22 cellular contexts compared by ENCODE assay signal in the genomic region with DNA sequence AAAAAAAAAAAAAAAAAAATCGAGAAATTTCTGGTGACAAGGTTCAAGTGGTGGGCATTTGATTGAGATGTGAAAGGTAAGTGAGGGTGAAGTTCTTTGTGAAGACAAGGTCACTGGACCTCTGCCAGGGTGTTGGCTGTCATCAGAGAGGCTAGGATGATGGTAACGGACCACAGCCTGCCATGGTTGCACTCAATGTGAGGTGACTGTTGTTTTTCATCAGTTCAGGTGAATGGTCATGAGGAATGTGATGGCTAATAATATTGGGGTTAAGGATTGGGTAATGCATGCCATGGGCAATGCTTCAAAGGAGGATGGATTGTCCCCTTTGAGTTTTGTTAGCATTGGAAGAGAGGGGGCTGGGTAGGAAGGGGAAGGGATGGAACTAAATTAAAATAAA. TPM values are rescaled to one million over a fixed set of nuclear protein-coding genes. Genes with fewer than 3 reads are reported as not detected.
"Had no signal": no experiment of that assay in that cellular context is flagged by ENCODE, and none has a peak within 500 bp of the region (broad histone marks: within the 10 kb centered on the region; RNA-seq: fewer than 3 reads in every experiment).

No MANE protein-coding gene starts in this region.

- H3K4me3 ChIP-seq: ascending aorta, cardiac muscle cell had no signal

- H3K36me3 ChIP-seq: ascending aorta, cardiac muscle cell had no signal

- H3K27ac ChIP-seq: ascending aorta, cardiac muscle cell had no signal

- ATAC-seq: T-helper 17 cell had no signal

- H3K9me3 ChIP-seq: ascending aorta had no signal

- DNase-seq: activated B cell treated with CpG ODN at 0.5 μM for 24 hours; activated CD4-positive, alpha-beta T cell treated with anti-CD3 and anti-CD28 coated beads for 1 hour; activated CD4-positive, alpha-beta T cell treated with anti-CD3 and anti-CD28 coated beads, Interleukin-2, amount 10 ng/mL, durations not matched to agents 24 days and 14 days; activated CD4-positive, alpha-beta T cell treated with anti-CD3 and anti-CD28 coated beads, Interleukin-2, amount 50 U/mL, for 48 hours; activated gamma-delta T cell treated with Interleukin-2 at 50 U/mL for 16 hours; activated naive CD4-positive, alpha-beta T cell treated with anti-CD3 and anti-CD28 coated beads, Interleukin-2, amount 50 U/mL, for 16 hours; activated T-cell treated with anti-CD3 and anti-CD28 coated beads for 4 hours; KG1; NCI-H1092; NCI-H1417; NCI-H1930; NCI-H2171; NCI-H2227 treated with DMSO at 0.1 percent for 48 hours; NCI-H446 treated with DMSO at 0.1 percent for 48 hours; NCI-H524 treated with DMSO at 0.1 percent for 48 hours; NCI-H774; SIG-M5; T-helper 17 cell; T-helper 9 cell had no signal

- H3K27me3 ChIP-seq: ascending aorta, cardiac muscle cell had no signal

RNA-seq across cellular contexts. Expression of a gene that starts 4.3 kb away (rescaled TPM):
- polyA plus RNA-seq: IgD-negative memory B cell had no signal
